ENCODE assay signal across 9 cellular contexts in genomic region chr1:39509360-39510009, GRCh38. TPM values are rescaled to one million over a fixed set of nuclear protein-coding genes. Genes with fewer than 3 reads are reported as not detected.
A peak's percentile ranks its signal among the peaks of the same experiment; 100 is the strongest.
DNase-seq lines count a peak whose midpoint lies in the region; ATAC-seq, FAIRE-seq and TF ChIP-seq lines count a peak whose summit lies in the region.
"Had no signal": no experiment of that assay in that cellular context is flagged by ENCODE, and none has a peak within 500 bp of the region (broad histone marks: within the 10 kb centered on the region; RNA-seq: fewer than 3 reads in every experiment).

No MANE protein-coding gene starts in this region.

- no peaks in the 10 kb centered on the region; a peak in 1 of 5 replicates for H3K27me3 ChIP-seq in HepG2 (ENCODE audit: control insufficient read depth in 1 of 2, insufficient read depth in 2 of 2, low read length in 2 of 2)

- FAIRE-seq in HepG2 (lab: Jason Lieb, UNC): no peak

- no peaks in the 10 kb centered on the region for H3K9me3 ChIP-seq in HepG2 (ENCODE audit: low read length)

- peaks cover 60% of the 10 kb centered on the region for H3K4me1 ChIP-seq in HepG2 (ENCODE audit: insufficient read depth, low read length)

- in situ Hi-C loops in HepG2 (cut with HindIII; ENCODE audit: extremely low pct_ligation_motif_present, low pct_unique_long_range_greater_than_20kb): no loop called here

- no peaks in the 10 kb centered on the region for H3K79me2 ChIP-seq in HepG2 (ENCODE audit: insufficient read depth, low read length)

- H3K9ac ChIP-seq in HepG2 (ENCODE audit: insufficient read depth, low read depth, low read length): no peak overlapping the region

- POLR2A ChIA-PET in HepG2 (lab: Yijun Ruan, JAX): no interaction called here

- no peaks in the 10 kb centered on the region for H4K20me1 ChIP-seq in HepG2 (ENCODE audit: insufficient read depth, low read length)

- no peak for TF ChIP-seq POLR2A in HepG2 (IDR thresholded peaks at IDR 0.05; ENCODE audit: insufficient read depth in 1 of 2, low read depth in 2 of 2, low read length in 2 of 2)

- TF ChIP-seq EP300 in HepG2 (IDR thresholded peaks at IDR 0.05; ENCODE audit: low read depth in 2 of 2, low read length in 2 of 2): no peak
- TF ChIP-seq EP300 in HepG2 (CRISPR knock-in tag; IDR thresholded peaks at IDR 0.05; ENCODE audit: borderline replicate concordance): no peak

- no peaks in the 10 kb centered on the region for H3K36me3 ChIP-seq in HepG2 (replicated peaks in 1 of 2; ENCODE audit: control insufficient read depth in 1 of 2, insufficient read depth in 2 of 2, low read length in 2 of 2)

- intact Hi-C loops in HepG2 (cut with micrococcal nuclease; ENCODE audit: unreplicated experiment): no loop called here

- CTCF ChIA-PET in HepG2 (lab: Yijun Ruan, JAX; ENCODE audit: low intra/inter-chr PET ratio, low total read pairs): no interaction called here

- H3K27ac ChIP-seq in HepG2 (ENCODE audit: extremely low read length, insufficient read depth, low read length): no peak overlapping the region

- WGBS in HepG2 (ENCODE audit: low lambda C conversion rate): 74% methylated on average over 18 of the region's 22 CpGs

- no peak for TF ChIP-seq RAD21 in HepG2 (CRISPR knock-in tag; IDR thresholded peaks at IDR 0.05)

- peak; percentile 38 for ATAC-seq in GM18508 (IDR thresholded peaks at IDR 0.05; ENCODE audit: insufficient read depth, unreplicated experiment)
- ATAC-seq in HepG2: no peak
- ATAC-seq in GM18519 (IDR thresholded peaks at IDR 0.05; ENCODE audit: low FRiP score, unreplicated experiment): no peak
- no peak for ATAC-seq in SK-N-SH treated with all-trans-retinoic acid at 6 μM for 48 hours

- no peak overlapping the region for H3K4me3 ChIP-seq in HepG2 (replicated peaks in 1 of 3; ENCODE audit: insufficient read depth in 1 of 3, low read depth in 2 of 3, low read length in 3 of 3)

- 0 out of 2 replicates have a peak overlapping the region, but pooled peaks have one; percentile 30 for H3K4me2 ChIP-seq in HepG2 (ENCODE audit: low read depth, low read length)

- BruUV-seq in HepG2 (replicated peaks; lab: Mats Ljungman, UMichigan): no TSS peak

- DNase-seq in HCEC 1CT (peak; percentile 24), UCSD-AML1 (lab: John Stamatoyannopoulos, UW; ENCODE audit: unreplicated experiment) (peak; percentile 60), HepG2 (ENCODE audit: low spot score) (no peak), NCI-H128 (lab: John Stamatoyannopoulos, UW; ENCODE audit: unreplicated experiment) (no peak), NCI-H1048 (lab: John Stamatoyannopoulos, UW) (no peak)

- no peak for TF ChIP-seq CTCF in HepG2 (CRISPR knock-in tag; IDR thresholded peaks at IDR 0.05)

- H2AFZ ChIP-seq in HepG2 (ENCODE audit: low read length): no peak overlapping the region

TF ChIP-seq in HepG2, 621 proteins besides CTCF, POLR2A, EP300 and RAD21 (continues in another document):
- TF ChIP-seq, protein P1, sequence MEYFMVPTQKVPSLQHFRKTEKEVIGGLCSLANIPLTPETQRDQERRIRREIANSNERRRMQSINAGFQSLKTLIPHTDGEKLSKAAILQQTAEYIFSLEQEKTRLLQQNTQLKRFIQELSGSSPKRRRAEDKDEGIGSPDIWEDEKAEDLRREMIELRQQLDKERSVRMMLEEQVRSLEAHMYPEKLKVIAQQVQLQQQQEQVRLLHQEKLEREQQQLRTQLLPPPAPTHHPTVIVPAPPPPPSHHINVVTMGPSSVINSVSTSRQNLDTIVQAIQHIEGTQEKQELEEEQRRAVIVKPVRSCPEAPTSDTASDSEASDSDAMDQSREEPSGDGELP (IDR thresholded peaks at IDR 0.05; ENCODE audit: borderline replicate concordance, low read depth): peak; percentile 15; the same call in 1 of the 2 replicates
- TF ChIP-seq RBM22 (optimal IDR thresholded peaks at IDR 0.05; ENCODE audit: low read length): no peak

TF ChIP-seq in SK-N-SH treated with all-trans-retinoic acid at 6 μM for 48 hours, 23 proteins besides CTCF, POLR2A, EP300 and RAD21:
- TF ChIP-seq, protein P2, sequence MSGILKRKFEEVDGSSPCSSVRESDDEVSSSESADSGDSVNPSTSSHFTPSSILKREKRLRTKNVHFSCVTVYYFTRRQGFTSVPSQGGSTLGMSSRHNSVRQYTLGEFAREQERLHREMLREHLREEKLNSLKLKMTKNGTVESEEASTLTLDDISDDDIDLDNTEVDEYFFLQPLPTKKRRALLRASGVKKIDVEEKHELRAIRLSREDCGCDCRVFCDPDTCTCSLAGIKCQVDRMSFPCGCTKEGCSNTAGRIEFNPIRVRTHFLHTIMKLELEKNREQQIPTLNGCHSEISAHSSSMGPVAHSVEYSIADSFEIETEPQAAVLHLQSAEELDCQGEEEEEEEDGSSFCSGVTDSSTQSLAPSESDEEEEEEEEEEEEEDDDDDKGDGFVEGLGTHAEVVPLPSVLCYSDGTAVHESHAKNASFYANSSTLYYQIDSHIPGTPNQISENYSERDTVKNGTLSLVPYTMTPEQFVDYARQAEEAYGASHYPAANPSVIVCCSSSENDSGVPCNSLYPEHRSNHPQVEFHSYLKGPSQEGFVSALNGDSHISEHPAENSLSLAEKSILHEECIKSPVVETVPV (CRISPR knock-in tag; IDR thresholded peaks at IDR 0.05): no peak
- TF ChIP-seq ZFP30 (CRISPR knock-in tag; IDR thresholded peaks at IDR 0.05) (no peak), PPARA (CRISPR knock-in tag; IDR thresholded peaks at IDR 0.05; ENCODE audit: borderline replicate concordance) (no peak), POU6F1 (CRISPR knock-in tag; IDR thresholded peaks at IDR 0.05; ENCODE audit: borderline replicate concordance, low read depth) (no peak), SNAI2 (CRISPR knock-in tag; IDR thresholded peaks at IDR 0.05) (no peak), ZNF70 (CRISPR knock-in tag; IDR thresholded peaks at IDR 0.05) (no peak), ZFP3 (CRISPR knock-in tag; IDR thresholded peaks at IDR 0.05) (no peak), ARNTL (CRISPR knock-in tag; IDR thresholded peaks at IDR 0.05; ENCODE audit: borderline replicate concordance, low read depth) (no peak), CSDC2 (CRISPR knock-in tag; IDR thresholded peaks at IDR 0.05) (no peak), ESRRG (CRISPR knock-in tag; IDR thresholded peaks at IDR 0.05) (no peak), ISL1 (CRISPR knock-in tag; IDR thresholded peaks at IDR 0.05) (no peak)

RNA-seq across cellular contexts. Expression of gene BMP8A, which starts 18.0 kb away (rescaled TPM):
- not detected in 2 replicates for total RNA-seq in HepG2 (2016; rRNA removed; fragmentation: Illumina TruSeq; extraction: Trizol)
- not detected in 2 replicates for total RNA-seq in HepG2 (2016; cell fraction: cytosol; rRNA removed; fragmentation: Illumina TruSeq; extraction: Trizol; ENCODE audit: low read depth)
- total RNA-seq in HepG2 (2016; cell fraction: insoluble cytoplasmic fraction; rRNA removed; fragmentation: Illumina TruSeq; extraction: Trizol): not detected in 2 replicates
- not detected in 2 replicates for total RNA-seq in HepG2 (2016; cell fraction: membrane; rRNA removed; fragmentation: Illumina TruSeq; extraction: Trizol)
- total RNA-seq in HepG2 (2016; cell fraction: nucleus; rRNA removed; fragmentation: Illumina TruSeq; extraction: Trizol): not detected in 2 replicates
- polyA plus RNA-seq in HepG2 (2011; rRNA removed): 0.05 TPM in 1 of 2 replicates, not detected in the other
- polyA plus RNA-seq in HepG2 (2011; cell fraction: cytosol; rRNA removed): not detected in 2 replicates
- polyA plus RNA-seq in HepG2 (2011; cell fraction: nucleus; rRNA removed): 0.13 TPM in 1 of 2 replicates, not detected in the other
- polyA plus RNA-seq in HepG2 (2012): 0.08 TPM in 1 of 2 replicates, not detected in the other
- polyA plus RNA-seq in HepG2 (2016; cell fraction: cytosol; fragmentation: Illumina TruSeq; extraction: Trizol; ENCODE audit: low read depth): 0.07 TPM in 1 of 2 replicates, not detected in the other
- polyA plus RNA-seq in HepG2 (2016; cell fraction: insoluble cytoplasmic fraction; fragmentation: Illumina TruSeq; extraction: Trizol; ENCODE audit: low read depth): not detected in 2 replicates
- not detected in 2 replicates for polyA plus RNA-seq in HepG2 (2016; cell fraction: membrane; fragmentation: Illumina TruSeq; extraction: Trizol; ENCODE audit: low read depth)
- polyA plus RNA-seq in HepG2 (2016; cell fraction: nucleus; fragmentation: Illumina TruSeq; extraction: Trizol; ENCODE audit: insufficient read depth, low read depth): not detected in 2 replicates
- 0.09 TPM in 1 of 2 replicates, not detected in the other for polyA minus RNA-seq in HepG2 (2011; rRNA and poly(A)+ RNA removed; ENCODE audit: low replicate concordance)
- not detected in 2 replicates for polyA minus RNA-seq in HepG2 (2011; cell fraction: cytosol; rRNA and poly(A)+ RNA removed)
- not detected in 2 replicates for polyA minus RNA-seq in HepG2 (2011; cell fraction: nucleus; rRNA and poly(A)+ RNA removed)
- polyA plus RNA-seq: esophagus had no signal

Comparison
In these comparisons a context has a peak if more than half of its experiments do, and no peak if none do; other contexts are left out.
1. DNase-seq: peak in HCEC 1CT (single experiment) and UCSD-AML1 (single experiment); none in HepG2 (single experiment), NCI-H128 (single experiment) and NCI-H1048 (single experiment).